ENCODE assay signal across 1 cellular context in genomic region chr9:120324996-120325642, GRCh38.
TF ChIP-seq lines count a peak whose summit lies in the region.

No MANE protein-coding gene starts in this region.

TF ChIP-seq in GM23338, 12 proteins besides CTCF, POLR2A, EP300 and RAD21 (continued from another document):
- no peak for TF ChIP-seq ZNF462 (CRISPR knock-in tag; IDR thresholded peaks at IDR 0.05)
- TF ChIP-seq CREB1 (CRISPR knock-in tag; IDR thresholded peaks at IDR 0.05; ENCODE audit: low read depth) = no peak
